In the genomic region with DNA sequence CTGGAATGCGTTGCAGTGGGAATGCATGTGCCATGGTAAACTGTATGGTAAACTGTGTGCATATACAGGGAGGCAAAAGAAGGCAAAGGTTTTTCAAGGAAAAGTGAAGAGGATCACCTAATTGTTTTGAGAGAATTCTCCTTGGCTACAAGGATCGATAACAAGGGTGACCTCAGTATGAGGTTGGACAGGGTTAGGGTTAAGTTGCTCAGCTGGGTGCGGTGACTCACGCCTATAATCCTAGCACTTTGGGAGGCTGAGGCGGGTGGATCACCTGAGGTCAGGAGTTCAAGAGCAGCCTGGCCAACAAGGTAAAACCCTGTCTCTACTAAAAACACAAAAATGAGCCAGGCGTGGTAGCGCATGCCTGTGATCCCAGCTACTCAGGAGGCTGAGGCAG, we compare ENCODE assay signal across 2 cellular contexts.
TF ChIP-seq lines count a peak whose summit lies in the region.
"Not testable (repeated sequence)": the region's sequence is repeated elsewhere in the genome, so short reads cannot be mapped to it uniquely, and the experiment has no call there.

No MANE protein-coding gene starts in this region.

TF ChIP-seq in HEK293, 187 proteins besides CTCF, POLR2A, EP300 and RAD21:
- peak; percentile 56; the same call in 1 of the 2 replicates for TF ChIP-seq KLF1 (tag by site-specific recombination; IDR thresholded peaks at IDR 0.05)

TF ChIP-seq in K562, 482 proteins besides CTCF, POLR2A, EP300 and RAD21:
- TF ChIP-seq SMARCA4 (IDR thresholded peaks at IDR 0.05) (peak; percentile 27; the same call in 1 of the 2 replicates), RCOR1 (IDR thresholded peaks at IDR 0.05; ENCODE audit: borderline replicate concordance in 1 of 2, low read depth in 2 of 2, low read length in 2 of 2) (0 out of 4 replicates have a peak, but pooled peaks of 1 of the 2 experiments have one; percentile 19), TAF9B (IDR thresholded peaks at IDR 0.05; ENCODE audit: partially characterized antibody) (peak; percentile 65), ARID1B (IDR thresholded peaks at IDR 0.05) (0 out of 2 replicates have a peak, but pooled peaks have one; percentile 49), CBFA2T2 (conservative IDR thresholded peaks at IDR 0.05) (peak; percentile 31; the same call in 1 of the 2 replicates), CBFA2T3 (IDR thresholded peaks at IDR 0.05) (peak; percentile 40), SMARCE1 (IDR thresholded peaks at IDR 0.05) (peak; percentile 41; the same call in 1 of the 2 replicates), TBP (optimal IDR thresholded peaks at IDR 0.05; ENCODE audit: low read depth, low read length) (peak; percentile 69), JUN (IDR thresholded peaks at IDR 0.05; ENCODE audit: borderline replicate concordance, low read depth, low read length) (peak; percentile 33; the same call in 1 of the 2 replicates), KDM1A (IDR thresholded peaks at IDR 0.05) (peak; percentile 39 to 50; a peak in 2 of 4 replicates), DPF2 (IDR thresholded peaks at IDR 0.05) (peak; percentile 65), ZEB2 (IDR thresholded peaks at IDR 0.05) (peak; percentile 23; the same call in 1 of the 2 replicates), JUND (IDR thresholded peaks at IDR 0.05; ENCODE audit: borderline replicate concordance, low read depth, low read length) (peak; percentile 82), JUND (tag; IDR thresholded peaks at IDR 0.05; ENCODE audit: borderline replicate concordance, low read depth, low read length) (peak; percentile 71; the same call in 1 of the 3 replicates), NCOR1 (IDR thresholded peaks at IDR 0.05) (peak; percentile 43; the same call in 1 of the 2 replicates), FOSL1 (tag; conservative IDR thresholded peaks at IDR 0.05) (peak; percentile 70), NR2C1 (IDR thresholded peaks at IDR 0.05) (peak; percentile 43; the same call in 1 of the 2 replicates), NR2C1 (tag; IDR thresholded peaks at IDR 0.05) (peak; percentile 59), DACH1 (IDR thresholded peaks at IDR 0.05; ENCODE audit: partially characterized antibody) (peak; percentile 47)
- TF ChIP-seq, protein P1, sequence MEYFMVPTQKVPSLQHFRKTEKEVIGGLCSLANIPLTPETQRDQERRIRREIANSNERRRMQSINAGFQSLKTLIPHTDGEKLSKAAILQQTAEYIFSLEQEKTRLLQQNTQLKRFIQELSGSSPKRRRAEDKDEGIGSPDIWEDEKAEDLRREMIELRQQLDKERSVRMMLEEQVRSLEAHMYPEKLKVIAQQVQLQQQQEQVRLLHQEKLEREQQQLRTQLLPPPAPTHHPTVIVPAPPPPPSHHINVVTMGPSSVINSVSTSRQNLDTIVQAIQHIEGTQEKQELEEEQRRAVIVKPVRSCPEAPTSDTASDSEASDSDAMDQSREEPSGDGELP (CRISPR knock-in tag; IDR thresholded peaks at IDR 0.05; ENCODE audit: borderline replicate concordance): peak; percentile 96
- TF ChIP-seq, protein P2, sequence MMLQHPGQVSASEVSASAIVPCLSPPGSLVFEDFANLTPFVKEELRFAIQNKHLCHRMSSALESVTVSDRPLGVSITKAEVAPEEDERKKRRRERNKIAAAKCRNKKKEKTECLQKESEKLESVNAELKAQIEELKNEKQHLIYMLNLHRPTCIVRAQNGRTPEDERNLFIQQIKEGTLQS (IDR thresholded peaks at IDR 0.05): peak; percentile 82
- TF ChIP-seq, protein P2 (CRISPR knock-in tag; conservative IDR thresholded peaks at IDR 0.05): not testable (repeated sequence)
- TF ChIP-seq, protein P3, sequence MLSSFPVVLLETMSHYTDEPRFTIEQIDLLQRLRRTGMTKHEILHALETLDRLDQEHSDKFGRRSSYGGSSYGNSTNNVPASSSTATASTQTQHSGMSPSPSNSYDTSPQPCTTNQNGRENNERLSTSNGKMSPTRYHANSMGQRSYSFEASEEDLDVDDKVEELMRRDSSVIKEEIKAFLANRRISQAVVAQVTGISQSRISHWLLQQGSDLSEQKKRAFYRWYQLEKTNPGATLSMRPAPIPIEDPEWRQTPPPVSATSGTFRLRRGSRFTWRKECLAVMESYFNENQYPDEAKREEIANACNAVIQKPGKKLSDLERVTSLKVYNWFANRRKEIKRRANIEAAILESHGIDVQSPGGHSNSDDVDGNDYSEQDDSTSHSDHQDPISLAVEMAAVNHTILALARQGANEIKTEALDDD (IDR thresholded peaks at IDR 0.05): peak; percentile 57; the same call in 1 of the 2 replicates
- not testable (repeated sequence) for TF ChIP-seq JUN (CRISPR knock-in tag; IDR thresholded peaks at IDR 0.05; ENCODE audit: borderline replicate concordance)
- TF ChIP-seq, protein P4, sequence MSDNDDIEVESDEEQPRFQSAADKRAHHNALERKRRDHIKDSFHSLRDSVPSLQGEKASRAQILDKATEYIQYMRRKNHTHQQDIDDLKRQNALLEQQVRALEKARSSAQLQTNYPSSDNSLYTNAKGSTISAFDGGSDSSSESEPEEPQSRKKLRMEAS (CRISPR knock-in tag; IDR thresholded peaks at IDR 0.05): peak; percentile 36; the same call in 1 of the 2 replicates
TF ChIP-seq in K562: peak in this region for 21; not testable (repeated sequence) for 461.
